ENCODE assay signal across 12 cellular contexts in the genomic region with DNA sequence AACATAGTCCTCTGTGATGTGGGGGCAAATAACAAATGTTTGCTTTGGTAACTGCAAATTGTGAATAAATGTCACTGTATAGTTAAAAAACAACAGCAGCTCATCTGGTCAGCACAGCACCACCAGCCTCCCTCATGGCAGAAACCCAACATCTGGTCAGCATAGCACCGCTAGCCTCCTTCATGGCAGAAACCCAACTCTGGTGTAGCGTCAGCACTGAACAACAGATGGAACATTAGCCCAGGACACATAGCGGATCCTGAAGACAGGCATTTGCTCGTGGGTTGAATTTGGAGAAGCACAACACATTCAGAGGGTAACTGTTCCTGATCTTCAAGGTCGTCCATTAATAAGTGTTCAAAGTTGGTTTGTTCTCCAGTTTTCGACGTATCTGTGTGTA.
DNase-seq lines count a peak whose midpoint lies in the region; FAIRE-seq and TF ChIP-seq lines count a peak whose summit lies in the region.
"Had no signal": no experiment of that assay in that cellular context is flagged by ENCODE, and none has a peak within 500 bp of the region (broad histone marks: within the 10 kb centered on the region; RNA-seq: fewer than 3 reads in every experiment).

No MANE protein-coding gene starts in this region.

- peak; percentile 93 for FAIRE-seq in bronchial epithelial cell (lab: Jason Lieb, UNC)

- H3K27me3 ChIP-seq in bronchial epithelial cell (ENCODE audit: control insufficient read depth, insufficient read depth, low read length), result peaks cover 2% of the 10 kb centered on the region

- TF ChIP-seq CTCF in bronchial epithelial cell (IDR thresholded peaks at IDR 0.05; ENCODE audit: insufficient read depth, low read length, severe bottlenecking), result no peak

- DNase-seq in AG08395 (ENCODE audit: low spot score), result peak; percentile 92
- peak; percentile 18 for DNase-seq in NCI-H1694 treated with DMSO at 0.1 percent for 48 hours (lab: John Stamatoyannopoulos, UW)
- no peak for DNase-seq in bronchial epithelial cell (ENCODE audit: low read depth)
- peak; percentile 20 for DNase-seq in medulla oblongata (ENCODE audit: extremely low spot score)
- no peak for DNase-seq in SIG-M5 treated with dmso at 0.1 percent for 504 hours (lab: John Stamatoyannopoulos, UW; ENCODE audit: unreplicated experiment)
- no peak for DNase-seq in OCI-M2 (lab: John Stamatoyannopoulos, UW; ENCODE audit: unreplicated experiment)
- DNase-seq in DMS79 treated with DMSO at 0.1 percent for 48 hours (lab: John Stamatoyannopoulos, UW), result no peak
- no peak for DNase-seq in LoVo (ENCODE audit: low spot score)
- DNase-seq: ACHN; activated CD4-positive, alpha-beta T cell treated with anti-CD3 and anti-CD28 coated beads for 4 hours; activated naive CD8-positive, alpha-beta T cell treated with anti-CD3 and anti-CD28 coated beads, Interleukin-2, amount 50 U/mL, for 24 hours; SIG-M5 had no signal

- no peak overlapping the region for H3K4me3 ChIP-seq in bronchial epithelial cell (ENCODE audit: low read depth, low read length)

- H3K36me3 ChIP-seq in bronchial epithelial cell (ENCODE audit: control insufficient read depth, insufficient read depth, low read length), result no peaks in the 10 kb centered on the region

Comparison
In these comparisons a context has a peak if more than half of its experiments do, and no peak if none do; other contexts are left out.
1. DNase-seq: peak in AG08395 (single experiment), NCI-H1694 treated with DMSO at 0.1 percent for 48 hours (single experiment) and medulla oblongata (single experiment); none in bronchial epithelial cell (single experiment), SIG-M5 treated with dmso at 0.1 percent for 504 hours (single experiment), OCI-M2 (single experiment), DMS79 treated with DMSO at 0.1 percent for 48 hours (single experiment) and LoVo (single experiment).